8 cellular contexts compared by ENCODE assay signal in the genomic region with DNA sequence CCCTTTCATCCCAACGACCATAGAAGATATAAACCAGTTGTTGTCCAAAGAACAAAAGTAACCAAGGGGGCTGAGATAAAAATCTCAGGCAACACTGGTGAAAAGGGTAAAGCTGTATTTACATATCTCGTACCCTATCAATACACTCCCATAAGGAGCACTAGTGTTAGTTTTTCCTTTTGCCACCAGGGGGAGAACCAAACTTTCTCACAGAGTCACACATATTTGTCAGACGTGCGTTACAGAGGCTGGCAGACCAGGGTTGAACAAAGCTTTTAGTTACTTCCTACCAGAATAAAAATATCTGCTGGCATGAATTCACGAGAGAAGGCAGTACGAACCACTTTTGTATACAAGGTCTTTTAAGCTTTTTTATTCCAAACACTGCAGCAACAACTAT.
A peak's percentile ranks its signal among the peaks of the same experiment; 100 is the strongest.
DNase-seq lines count a peak whose midpoint lies in the region; ATAC-seq, FAIRE-seq and TF ChIP-seq lines count a peak whose summit lies in the region.

No MANE protein-coding gene starts in this region.

- no peak overlapping the region for H3K27ac Mint-ChIP-seq in CD4-positive, CD25-positive, alpha-beta regulatory T cell
- H3K27ac Mint-ChIP-seq in CD8-positive, alpha-beta T cell: no peak overlapping the region

- H3K27me3 ChIP-seq in CD4-positive, CD25-positive, alpha-beta regulatory T cell (ENCODE audit: control insufficient read depth, insufficient read depth, low read length): no peaks in the 10 kb centered on the region
- H3K27me3 ChIP-seq in HepG2 (ENCODE audit: control insufficient read depth in 1 of 2, insufficient read depth in 2 of 2, low read length in 2 of 2): no peaks in the 10 kb centered on the region
- no peaks in the 10 kb centered on the region for H3K27me3 ChIP-seq in uterus
- no peaks in the 10 kb centered on the region for H3K27me3 ChIP-seq in CD8-positive, alpha-beta T cell (ENCODE audit: insufficient read depth, low read length)

- H3K79me2 ChIP-seq in HepG2 (ENCODE audit: insufficient read depth, low read length): no peaks in the 10 kb centered on the region

- TF ChIP-seq POLR2A in HepG2 (IDR thresholded peaks at IDR 0.05; ENCODE audit: insufficient read depth in 1 of 2, low read depth in 2 of 2, low read length in 2 of 2) (no peak), uterus (IDR thresholded peaks at IDR 0.05) (no peak)

- no peak overlapping the region for H2AFZ ChIP-seq in HepG2 (ENCODE audit: low read length)

- ATAC-seq in CD4-positive, CD25-positive, alpha-beta regulatory T cell (ENCODE audit: low read depth in 2 of 2): no peak
- ATAC-seq in GM18511 (IDR thresholded peaks at IDR 0.05; ENCODE audit: unreplicated experiment): peak; percentile 82
- ATAC-seq in HG02938 (IDR thresholded peaks at IDR 0.05; ENCODE audit: unreplicated experiment): peak; percentile 73
- ATAC-seq in HepG2: peak; percentile 82
- ATAC-seq in CD8-positive, alpha-beta T cell: no peak

- TF ChIP-seq CTCF in cardiac fibroblast (IDR thresholded peaks at IDR 0.05; ENCODE audit: low read depth, low read length): peak; percentile 57
- peak; percentile 50 for TF ChIP-seq CTCF in HepG2 (CRISPR knock-in tag; IDR thresholded peaks at IDR 0.05)
- TF ChIP-seq CTCF in uterus (IDR thresholded peaks at IDR 0.05): peak; percentile 33 to 49 (median 41)
- TF ChIP-seq CTCF in CD8-positive, alpha-beta T cell (IDR thresholded peaks at IDR 0.05): no peak

- no TSS peak for BruUV-seq in HepG2 (replicated peaks; lab: Mats Ljungman, UMichigan)

- no peaks in the 10 kb centered on the region for H3K9me3 ChIP-seq in CD4-positive, CD25-positive, alpha-beta regulatory T cell (ENCODE audit: control insufficient read depth in 2 of 2, low read length in 2 of 2)
- no peaks in the 10 kb centered on the region for H3K9me3 ChIP-seq in HepG2 (ENCODE audit: low read length)
- H3K9me3 ChIP-seq in uterus: no peaks in the 10 kb centered on the region
- no peaks in the 10 kb centered on the region for H3K9me3 ChIP-seq in CD8-positive, alpha-beta T cell (ENCODE audit: low read length)

- POLR2A ChIA-PET in HepG2 (lab: Yijun Ruan, JAX): no interaction called here
- POLR2A ChIA-PET in CD8-positive, alpha-beta T cell (lab: Charles Lee): no interaction called here

- in situ Hi-C loops in HepG2 (cut with HindIII; ENCODE audit: extremely low pct_ligation_motif_present, low pct_unique_long_range_greater_than_20kb): no loop called here

- H3K27ac ChIP-seq in CD4-positive, CD25-positive, alpha-beta regulatory T cell (ENCODE audit: insufficient read depth, low read length, poor library complexity, severe bottlenecking): no peak overlapping the region
- H3K27ac ChIP-seq in HepG2 (ENCODE audit: extremely low read length, insufficient read depth, low read length) (no peak overlapping the region), uterus (peak overlapping the region in 1 of 2 donors; percentile 31)
- no peak overlapping the region for H3K27ac ChIP-seq in CD8-positive, alpha-beta T cell (ENCODE audit: low read depth, low read length)

- no peak overlapping the region for H3K4me3 ChIP-seq in CD4-positive, CD25-positive, alpha-beta regulatory T cell (ENCODE audit: low read depth, low read length)
- H3K4me3 ChIP-seq in cardiac fibroblast (replicated peaks in 1 of 2; ENCODE audit: low read depth in 2 of 2, low read length in 2 of 2) (no peak overlapping the region), HepG2 (replicated peaks in 1 of 3; ENCODE audit: insufficient read depth in 1 of 3, low read depth in 2 of 3, low read length in 3 of 3) (no peak overlapping the region), uterus (no peak overlapping the region)
- H3K4me3 ChIP-seq in CD8-positive, alpha-beta T cell (ENCODE audit: low read depth, low read length): no peak overlapping the region

- no peaks in the 10 kb centered on the region for H3K27me3 Mint-ChIP-seq in CD4-positive, CD25-positive, alpha-beta regulatory T cell
- H3K27me3 Mint-ChIP-seq in CD8-positive, alpha-beta T cell (ENCODE audit: low read depth): peaks cover 2% of the 10 kb centered on the region

- no peaks in the 10 kb centered on the region for H4K20me1 ChIP-seq in HepG2 (ENCODE audit: insufficient read depth, low read length)

- H3K4me1 ChIP-seq in CD4-positive, CD25-positive, alpha-beta regulatory T cell (ENCODE audit: control insufficient read depth, insufficient read depth, low read length, poor library complexity, severe bottlenecking): no peaks in the 10 kb centered on the region
- H3K4me1 ChIP-seq in HepG2 (ENCODE audit: insufficient read depth, low read length) (no peaks in the 10 kb centered on the region), uterus (no peaks in the 10 kb centered on the region)
- no peaks in the 10 kb centered on the region for H3K4me1 ChIP-seq in CD8-positive, alpha-beta T cell (ENCODE audit: insufficient read depth, low read length)

- TF ChIP-seq EP300 in HepG2 (IDR thresholded peaks at IDR 0.05; ENCODE audit: low read depth in 2 of 2, low read length in 2 of 2) (no peak), HepG2 (CRISPR knock-in tag; IDR thresholded peaks at IDR 0.05; ENCODE audit: borderline replicate concordance) (no peak)

- WGBS in HepG2 (ENCODE audit: low lambda C conversion rate): 2% methylated on average over 6 of the region's 6 CpGs

- H3K9me3 Mint-ChIP-seq in CD4-positive, CD25-positive, alpha-beta regulatory T cell: peaks cover 0 to 3% (median 0%) of the 10 kb centered on the region in 7 donors
- H3K9me3 Mint-ChIP-seq in CD8-positive, alpha-beta T cell: no peaks in the 10 kb centered on the region

- no peaks in the 10 kb centered on the region for H3K4me1 Mint-ChIP-seq in CD4-positive, CD25-positive, alpha-beta regulatory T cell
- no peaks in the 10 kb centered on the region for H3K4me1 Mint-ChIP-seq in CD8-positive, alpha-beta T cell (ENCODE audit: low read depth)

- intact Hi-C loops in HepG2 (cut with micrococcal nuclease; ENCODE audit: unreplicated experiment): loop anchor here (5.0 to 10.0 kb wide), 2 partner anchors 237 to 391 kb away; no protein-coding TSS in a partner anchor
- intact Hi-C loops in uterus (cut with DNase I; ENCODE audit: low total_unique reads): no loop called here
- intact Hi-C loops in CD8-positive, alpha-beta T cell (cut with DNase I, micrococcal nuclease): no loop called here

- FAIRE-seq in HepG2 (lab: Jason Lieb, UNC): peak; percentile 87

- no peak overlapping the region for H3K9ac ChIP-seq in HepG2 (ENCODE audit: insufficient read depth, low read depth, low read length)

- H3K4me3 Mint-ChIP-seq in CD4-positive, CD25-positive, alpha-beta regulatory T cell: no peak overlapping the region
- H3K4me3 Mint-ChIP-seq in CD8-positive, alpha-beta T cell: no peak overlapping the region

- no peak for TF ChIP-seq RAD21 in HepG2 (CRISPR knock-in tag; IDR thresholded peaks at IDR 0.05)

- no peaks in the 10 kb centered on the region for H3K36me3 ChIP-seq in CD4-positive, CD25-positive, alpha-beta regulatory T cell (ENCODE audit: control insufficient read depth, insufficient read depth, low read length)
- no peaks in the 10 kb centered on the region for H3K36me3 ChIP-seq in HepG2 (replicated peaks in 1 of 2; ENCODE audit: control insufficient read depth in 1 of 2, insufficient read depth in 2 of 2, low read length in 2 of 2)
- H3K36me3 ChIP-seq in uterus: no peaks in the 10 kb centered on the region
- H3K36me3 ChIP-seq in CD8-positive, alpha-beta T cell (ENCODE audit: insufficient read depth, low read length): no peaks in the 10 kb centered on the region

- CTCF ChIA-PET in HepG2 (lab: Yijun Ruan, JAX; ENCODE audit: low intra/inter-chr PET ratio, low total read pairs): no interaction called here
- CTCF ChIA-PET in CD8-positive, alpha-beta T cell (lab: Charles Lee): interaction anchor here (0.7 kb wide), 1 partner anchor 10 kb away, joined by 4 read pairs; no protein-coding TSS in a partner anchor

- DNase-seq in CD4-positive, CD25-positive, alpha-beta regulatory T cell: peak in 2 of 3 donors; percentile 3 to 36
- DNase-seq in NCI-H446 (lab: John Stamatoyannopoulos, UW): peak; percentile 26 to 29
- DNase-seq in cardiac fibroblast (ENCODE audit: low read depth in 2 of 2): peak; percentile 79 to 81
- DNase-seq in HepG2 (ENCODE audit: low spot score): peak; percentile 25
- DNase-seq in uterus: peak in 1 of 2 donors; percentile 38
- DNase-seq in CD8-positive, alpha-beta T cell: no peak

- no peak overlapping the region for H3K4me2 ChIP-seq in HepG2 (ENCODE audit: low read depth, low read length)

- no peaks in the 10 kb centered on the region for H3K36me3 Mint-ChIP-seq in CD4-positive, CD25-positive, alpha-beta regulatory T cell
- H3K36me3 Mint-ChIP-seq in CD8-positive, alpha-beta T cell: no peaks in the 10 kb centered on the region

TF ChIP-seq in HepG2, 621 proteins besides CTCF, POLR2A, EP300 and RAD21:
- TF ChIP-seq NFKBIZ (CRISPR knock-in tag; IDR thresholded peaks at IDR 0.05): no peak
- no peak for TF ChIP-seq SRSF9 (IDR thresholded peaks at IDR 0.05; ENCODE audit: borderline replicate concordance, insufficient read depth, low read depth, low read length, poor library complexity, severe bottlenecking)
- no peak for TF ChIP-seq ZNF737 (CRISPR knock-in tag; IDR thresholded peaks at IDR 0.05; ENCODE audit: borderline replicate concordance)

Comparison
In these comparisons a context has a peak if more than half of its experiments do, and no peak if none do; other contexts are left out.
1. ATAC-seq: peak in GM18511 (single experiment), HG02938 (single experiment) and HepG2 (single experiment); none in CD4-positive, CD25-positive, alpha-beta regulatory T cell (0 of 2) and CD8-positive, alpha-beta T cell (single experiment).
2. DNase-seq: peak in CD4-positive, CD25-positive, alpha-beta regulatory T cell (2 of 3), NCI-H446 (2 of 2), cardiac fibroblast (2 of 2) and HepG2 (single experiment); none in CD8-positive, alpha-beta T cell (0 of 7).